In the genomic region with DNA sequence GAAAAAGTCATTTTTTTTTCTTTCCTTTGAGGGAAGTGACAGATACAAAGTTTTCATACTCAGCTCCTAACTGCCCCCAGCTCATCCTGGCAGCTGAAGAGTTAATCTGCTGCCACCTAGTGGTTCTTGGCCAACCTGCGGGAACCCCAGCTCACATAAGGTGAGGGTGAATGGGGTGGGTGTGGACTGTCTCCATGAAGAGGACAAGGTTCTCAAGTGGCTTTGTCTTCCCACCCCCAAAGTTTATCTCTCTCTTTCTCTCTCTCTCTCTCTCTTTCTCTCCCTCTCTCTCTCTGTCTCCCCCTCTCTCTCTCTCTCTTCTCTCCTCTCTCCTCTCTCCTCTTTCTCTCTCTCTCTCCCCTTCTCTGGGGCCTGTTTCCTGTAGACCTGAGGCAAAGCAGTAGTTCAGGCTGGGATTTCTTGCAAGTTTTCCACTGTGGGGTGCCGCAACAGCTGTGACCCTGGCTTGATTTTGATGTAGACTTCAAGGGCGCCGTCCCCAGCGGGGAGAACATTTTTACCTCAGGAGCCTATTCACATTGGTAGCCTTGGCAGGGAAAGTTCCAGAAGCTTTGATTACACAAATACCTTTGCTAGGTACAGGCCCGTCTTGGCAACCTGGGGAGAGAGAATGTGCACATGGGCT, we compare ENCODE assay signal across 8 cellular contexts.
DNase-seq lines count a peak whose midpoint lies in the region; ATAC-seq and TF ChIP-seq lines count a peak whose summit lies in the region.

No MANE protein-coding gene starts in this region.

- no peaks in the 10 kb centered on the region for H3K36me3 ChIP-seq in CD4-positive, alpha-beta memory T cell (ENCODE audit: insufficient read depth, low read length)
- no peaks in the 10 kb centered on the region for H3K36me3 ChIP-seq in endodermal cell (ENCODE audit: control insufficient read depth, insufficient read depth, low read length)
- no peaks in the 10 kb centered on the region for H3K36me3 ChIP-seq in transverse colon

- 31 to 37% methylated on average over 4 to 6 of the region's 6 CpGs for WGBS in endodermal cell (ENCODE audit: insufficient coverage in 1 of 2, insufficient read length in 1 of 2), 2 experiments
- 53 to 65% methylated on average over 2 to 6 of the region's 6 CpGs for WGBS in transverse colon (ENCODE audit: low coverage in 1 of 2), 2 donors

- H3K4me3 ChIP-seq in CD4-positive, alpha-beta memory T cell (ENCODE audit: low read length in 2 of 2), result no peak overlapping the region
- H3K4me3 ChIP-seq in endodermal cell (ENCODE audit: low read length), result no peak overlapping the region
- no peak overlapping the region for H3K4me3 ChIP-seq in transverse colon

- no peak for TF ChIP-seq EP300 in transverse colon (IDR thresholded peaks at IDR 0.05; ENCODE audit: low read depth)

- no peaks in the 10 kb centered on the region for H3K4me1 Mint-ChIP-seq in CD4-positive, alpha-beta memory T cell
- H3K4me1 Mint-ChIP-seq in endodermal cell, result peaks cover 10% of the 10 kb centered on the region
- no peaks in the 10 kb centered on the region for H3K4me1 Mint-ChIP-seq in natural killer cell

- in situ Hi-C loops in transverse colon (cut with MboI; ENCODE audit: low pct_ligation_motif_present in 1 of 4, low pct_unique_long_range_greater_than_20kb in 1 of 4, low sequenced_read_pairs in 3 of 4), result no loop called here

- TF ChIP-seq POLR2A in transverse colon (IDR thresholded peaks at IDR 0.05), result no peak

- H3K4me3 Mint-ChIP-seq in CD4-positive, alpha-beta memory T cell, result no peak overlapping the region
- no peak overlapping the region for H3K4me3 Mint-ChIP-seq in endodermal cell
- H3K4me3 Mint-ChIP-seq in natural killer cell, result no peak overlapping the region

- TF ChIP-seq CTCF in endodermal cell (conservative IDR thresholded peaks at IDR 0.05) (peak; percentile 95), natural killer cell (IDR thresholded peaks at IDR 0.05) (peak; percentile 38), transverse colon (IDR thresholded peaks at IDR 0.05) (peak; percentile 60 to 71 (median 63))

- ATAC-seq in GM19397 (IDR thresholded peaks at IDR 0.05; ENCODE audit: unreplicated experiment), result peak; percentile 81
- ATAC-seq in HG03521 (IDR thresholded peaks at IDR 0.05; ENCODE audit: unreplicated experiment), result peak; percentile 91
- ATAC-seq in natural killer cell, result peak in 2 of 3 donors; percentile 36 to 61

- no peaks in the 10 kb centered on the region for H3K9me3 ChIP-seq in CD4-positive, alpha-beta memory T cell (ENCODE audit: control insufficient read depth in 1 of 2, low read length in 2 of 2)
- no peaks in the 10 kb centered on the region for H3K9me3 ChIP-seq in endodermal cell (ENCODE audit: control insufficient read depth, low read length)
- no peaks in the 10 kb centered on the region for H3K9me3 ChIP-seq in transverse colon

- POLR2A ChIA-PET in CD4-positive, alpha-beta memory T cell (lab: Charles Lee; ENCODE audit: partially characterized antibody), result no interaction called here

- intact Hi-C loops in CD4-positive, alpha-beta memory T cell (cut with micrococcal nuclease), result loop anchor here (1.0 to 10.0 kb wide), 2 partner anchors 263 to 604 kb away; no protein-coding TSS in a partner anchor
- intact Hi-C loops in natural killer cell (cut with micrococcal nuclease), result no loop called here
- intact Hi-C loops in transverse colon (cut with DNase I; ENCODE audit: low total_unique reads), result no loop called here

- H3K27me3 ChIP-seq in CD4-positive, alpha-beta memory T cell (ENCODE audit: insufficient read depth, low read length), result no peaks in the 10 kb centered on the region
- H3K27me3 ChIP-seq in endodermal cell (ENCODE audit: control insufficient read depth, insufficient read depth, low read length, poor library complexity, severe bottlenecking) (no peaks in the 10 kb centered on the region), transverse colon (no peaks in the 10 kb centered on the region)

- H3K36me3 Mint-ChIP-seq in CD4-positive, alpha-beta memory T cell, result no peaks in the 10 kb centered on the region
- H3K36me3 Mint-ChIP-seq in endodermal cell (ENCODE audit: low read depth), result no peaks in the 10 kb centered on the region
- H3K36me3 Mint-ChIP-seq in natural killer cell, result no peaks in the 10 kb centered on the region

- H3K27ac ChIP-seq in CD4-positive, alpha-beta memory T cell (ENCODE audit: low read depth, low read length), result no peak overlapping the region
- H3K27ac ChIP-seq in endodermal cell (ENCODE audit: low read depth, low read length) (peak overlapping the region; percentile 91), transverse colon (no peak overlapping the region)

- DNase-seq in CD4-positive, alpha-beta memory T cell, result peak in 4 of 5 donors; percentile 25 to 40 (median 38)
- peak; percentile 82 for DNase-seq in NCI-H69 (lab: John Stamatoyannopoulos, UW)
- peak; percentile 37 to 39 for DNase-seq in activated CD4-positive, alpha-beta T cell treated with anti-CD3 and anti-CD28 coated beads, Interleukin-2, amount 50 U/mL, for 4 hours
- peak; percentile 94 for DNase-seq in endodermal cell
- DNase-seq in natural killer cell, result no peak
- DNase-seq in transverse colon, result peak; percentile 64

- H3K27ac Mint-ChIP-seq in CD4-positive, alpha-beta memory T cell, result no peak overlapping the region
- peak overlapping the region; percentile 62 for H3K27ac Mint-ChIP-seq in endodermal cell
- no peak overlapping the region for H3K27ac Mint-ChIP-seq in natural killer cell

- CTCF ChIA-PET in CD4-positive, alpha-beta memory T cell (lab: Charles Lee; ENCODE audit: partially characterized antibody), result interaction anchor here (1.0 to 2.5 kb wide), 14 partner anchors 10 to 1618 kb away, joined by 3 to 17 read pairs (median 4); no protein-coding TSS in a partner anchor

- peaks cover 0 to 2% (median 0%) of the 10 kb centered on the region in 8 donors for H3K9me3 Mint-ChIP-seq in CD4-positive, alpha-beta memory T cell
- H3K9me3 Mint-ChIP-seq in endodermal cell (no peaks in the 10 kb centered on the region), natural killer cell (no peaks in the 10 kb centered on the region)

- no peaks in the 10 kb centered on the region for H3K4me1 ChIP-seq in CD4-positive, alpha-beta memory T cell (ENCODE audit: insufficient read depth, low read length)
- no peaks in the 10 kb centered on the region for H3K4me1 ChIP-seq in endodermal cell (ENCODE audit: control insufficient read depth, insufficient read depth, low read length)
- H3K4me1 ChIP-seq in transverse colon, result peaks cover 0 to 3% (median 0%) of the 10 kb centered on the region in 4 donors

- no peak overlapping the region for H3K9ac ChIP-seq in endodermal cell (ENCODE audit: extremely low read depth, low read length, poor library complexity, severe bottlenecking)

- H3K27me3 Mint-ChIP-seq in CD4-positive, alpha-beta memory T cell, result peaks cover 13 to 25% of the 10 kb centered on the region in 2 donors
- peaks cover 2% of the 10 kb centered on the region for H3K27me3 Mint-ChIP-seq in endodermal cell (ENCODE audit: insufficient read depth)
- peaks cover 7 to 8% of the 10 kb centered on the region in 2 donors for H3K27me3 Mint-ChIP-seq in natural killer cell (ENCODE audit: low read depth in 2 of 2)

Comparison
In these comparisons a context has a peak if more than half of its experiments do, and no peak if none do; other contexts are left out.
1. CTCF ChIP-seq: peak in every context shown above with its lines; median percentile 95 in endodermal cell; 63 in transverse colon; 38 in natural killer cell.